In genomic region chr5:93915142-93915553, GRCh38 we compare ENCODE assay signal across 8 cellular contexts.
DNase-seq lines count a peak whose midpoint lies in the region; ATAC-seq and TF ChIP-seq lines count a peak whose summit lies in the region.

No MANE protein-coding gene starts in this region.

- peak; percentile 71 for DNase-seq in A673 (ENCODE audit: low spot score)
- no peak for DNase-seq in GM06990 (ENCODE audit: extremely low read depth, insufficient read length)
- DNase-seq in SK-N-DZ (ENCODE audit: low spot score): peak; percentile 36
- DNase-seq in fibroblast of villous mesenchyme (ENCODE audit: low read depth): peak; percentile 65
- DNase-seq in smooth muscle cell (lab: John Stamatoyannopoulos, UW; ENCODE audit: unreplicated experiment): no peak
- no peak for DNase-seq in mesenteric fat pad (ENCODE audit: low spot score)

- H3K9ac ChIP-seq in smooth muscle cell (ENCODE audit: low read depth): no peak overlapping the region

- TF ChIP-seq CTCF in A673 (conservative IDR thresholded peaks at IDR 0.05; ENCODE audit: low read depth, low read length) (peak; percentile 64), GM06990 (IDR thresholded peaks at IDR 0.05; ENCODE audit: insufficient read depth, low read length, poor library complexity, severe bottlenecking) (peak; percentile 47), fibroblast of villous mesenchyme (IDR thresholded peaks at IDR 0.05; ENCODE audit: insufficient read depth, low read depth, low read length) (peak; percentile 57), smooth muscle cell (IDR thresholded peaks at IDR 0.05; ENCODE audit: borderline replicate concordance, insufficient read depth, poor library complexity, severe bottlenecking) (peak; percentile 47)

- no peak overlapping the region for H3K27ac ChIP-seq in A673 (ENCODE audit: low read depth, low read length, poor library complexity, severe bottlenecking)
- H3K27ac ChIP-seq in smooth muscle cell (ENCODE audit: low read depth): no peak overlapping the region

- no peak overlapping the region for H2AFZ ChIP-seq in smooth muscle cell (ENCODE audit: low read depth)

- H3K4me1 ChIP-seq in A673 (ENCODE audit: insufficient read depth, low read length, poor library complexity, severe bottlenecking): no peaks in the 10 kb centered on the region
- no peaks in the 10 kb centered on the region for H3K4me1 ChIP-seq in smooth muscle cell (ENCODE audit: low read depth)

- H3K27me3 ChIP-seq in A673 (replicated peaks; ENCODE audit: insufficient read depth, low read depth, low read length, poor library complexity) (no peaks in the 10 kb centered on the region), GM06990 (replicated peaks; ENCODE audit: control insufficient read depth, insufficient read depth, low read length) (no peaks in the 10 kb centered on the region), smooth muscle cell (ENCODE audit: low read depth) (no peaks in the 10 kb centered on the region)

- no TSS peak for BruUV-seq in A673 (replicated peaks; lab: Mats Ljungman, UMichigan)

- H3K79me2 ChIP-seq in smooth muscle cell (ENCODE audit: low read depth): no peaks in the 10 kb centered on the region

- H3F3A ChIP-seq in smooth muscle cell (ENCODE audit: low read depth): no peaks in the 10 kb centered on the region

- POLR2A ChIA-PET in A673 (lab: Charles Lee; ENCODE audit: low non-redundant PET): no interaction called here

- CTCF ChIA-PET in A673 (lab: Charles Lee): interaction anchor here (0.7 kb wide), 1 partner anchor 358 kb away, joined by 3 read pairs; no protein-coding TSS in a partner anchor

- no peaks in the 10 kb centered on the region for H4K20me1 ChIP-seq in smooth muscle cell (ENCODE audit: low read depth)

- H3K36me3 ChIP-seq in A673 (ENCODE audit: insufficient read depth, low read length, poor library complexity, severe bottlenecking) (no peaks in the 10 kb centered on the region), GM06990 (ENCODE audit: control insufficient read depth, insufficient read depth, low read length) (no peaks in the 10 kb centered on the region), smooth muscle cell (ENCODE audit: low read depth) (no peaks in the 10 kb centered on the region)

- ATAC-seq in HG03342 (IDR thresholded peaks at IDR 0.05; ENCODE audit: unreplicated experiment): peak; percentile 84
- no peak for ATAC-seq in HG03045 (IDR thresholded peaks at IDR 0.05; ENCODE audit: unreplicated experiment)

- intact Hi-C loops in A673 (cut with micrococcal nuclease; ENCODE audit: unreplicated experiment): loop anchor here (2.0 to 10.0 kb wide), 2 partner anchors 332 to 1010 kb away; partner anchors contain the start of gene NR2F1

- H3K4me3 ChIP-seq in A673 (ENCODE audit: low read depth, low read length, poor library complexity, severe bottlenecking) (no peak overlapping the region), GM06990 (replicated peaks; ENCODE audit: low read depth, low read length) (no peak overlapping the region), fibroblast of villous mesenchyme (ENCODE audit: low read depth, low read length) (no peak overlapping the region), smooth muscle cell (no peak overlapping the region)

- no peaks in the 10 kb centered on the region for H3K9me3 ChIP-seq in A673 (ENCODE audit: low read depth, low read length, poor library complexity, severe bottlenecking)
- H3K9me3 ChIP-seq in smooth muscle cell (replicated peaks; ENCODE audit: low read depth): no peaks in the 10 kb centered on the region

- H3K4me2 ChIP-seq in smooth muscle cell: no peak overlapping the region

Comparison
In these comparisons a context has a peak if more than half of its experiments do, and no peak if none do; other contexts are left out.
1. DNase-seq: peak in A673 (single experiment), SK-N-DZ (single experiment) and fibroblast of villous mesenchyme (single experiment); none in GM06990 (single experiment), smooth muscle cell (single experiment) and mesenteric fat pad (single experiment).
2. Peak in every context shown above with its lines, with median percentiles within 50 percentile points of each other: CTCF ChIP-seq.